8 cellular contexts compared by ENCODE assay signal in the genomic region with DNA sequence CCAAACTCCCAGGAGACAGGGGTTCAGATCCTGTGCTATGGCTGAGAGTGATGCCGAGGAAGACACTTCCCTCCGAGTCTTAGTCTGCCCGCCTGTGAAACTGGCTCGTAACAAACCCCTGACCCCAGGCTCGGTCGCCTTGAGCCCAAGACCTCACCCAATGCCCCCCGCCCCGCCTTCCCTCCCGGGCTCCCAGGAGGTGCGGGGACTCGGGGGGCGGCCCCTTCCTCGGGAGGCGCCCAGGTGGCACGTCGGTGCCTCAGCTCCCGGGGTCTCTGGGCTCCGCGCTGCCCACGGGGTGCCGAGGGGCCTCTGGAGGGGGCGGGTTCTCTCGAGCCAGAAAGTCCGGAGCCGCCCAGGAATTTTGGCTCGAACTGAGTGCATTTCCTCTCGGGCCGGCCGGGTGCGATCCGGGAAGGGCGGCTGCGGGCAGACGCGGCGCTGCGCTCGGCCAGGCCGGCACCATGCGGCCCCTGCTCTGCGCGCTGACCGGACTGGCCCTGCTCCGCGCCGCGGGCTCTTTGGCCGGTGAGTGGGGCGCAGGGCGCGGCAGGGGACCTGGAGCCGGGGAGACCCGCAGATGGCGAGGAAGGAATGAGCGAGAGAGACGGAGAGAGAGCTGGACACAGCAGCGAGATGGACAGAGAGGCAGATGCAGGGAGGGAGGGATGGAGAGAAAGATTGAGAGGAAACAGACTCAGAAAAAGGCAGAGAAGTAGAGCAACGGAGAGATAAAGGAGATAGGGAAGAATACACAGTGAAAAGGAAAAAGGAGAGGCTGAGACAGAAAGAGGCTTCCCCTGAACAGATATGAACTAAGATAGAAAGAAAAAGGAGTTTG. TPM values are rescaled to one million over a fixed set of nuclear protein-coding genes. Genes with fewer than 3 reads are reported as not detected.
A peak's percentile ranks its signal among the peaks of the same experiment; 100 is the strongest.
DNase-seq lines count a peak whose midpoint lies in the region; ATAC-seq and TF ChIP-seq lines count a peak whose summit lies in the region.

A gene with protein sequence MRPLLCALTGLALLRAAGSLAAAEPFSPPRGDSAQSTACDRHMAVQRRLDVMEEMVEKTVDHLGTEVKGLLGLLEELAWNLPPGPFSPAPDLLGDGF (plus strand): TSS at position 432 of the 841 bp plus-strand sequence. CDS start 33 bp downstream, at position 465.

- H3K36me3 Mint-ChIP-seq in nephron (ENCODE audit: low read depth): no peaks in the 10 kb centered on the region
- no peaks in the 10 kb centered on the region for H3K36me3 Mint-ChIP-seq in activated naive CD4-positive, alpha-beta T cell treated with anti-CD3 and anti-CD28 coated beads for 36 hours (ENCODE audit: low read depth)

- intact Hi-C loops in activated naive CD4-positive, alpha-beta T cell treated with anti-CD3 and anti-CD28 coated beads for 36 hours (cut with micrococcal nuclease): no loop called here

- peak within 1 kb of the TSS; percentile 75 for H2AFZ ChIP-seq in ACC112 (ENCODE audit: low read length, unreplicated experiment)

- peak within 1 kb of the TSS; percentile 49 for H3K27ac ChIP-seq in ACC112 (ENCODE audit: low read depth, low read length)
- no peak within 1 kb of the TSS for H3K27ac ChIP-seq in SJSA1

- CTCF ChIA-PET in activated naive CD4-positive, alpha-beta T cell treated with anti-CD3 and anti-CD28 coated beads for 36 hours (lab: Charles Lee): interaction anchor here (0.9 to 1.3 kb wide), 2 partner anchors 12 to 90 kb away, joined by 3 to 5 read pairs; no protein-coding TSS in a partner anchor

- H3K36me3 ChIP-seq in ACC112 (ENCODE audit: insufficient read depth, low read length) (no peaks in the 10 kb centered on the region), SJSA1 (no peaks in the 10 kb centered on the region)

- TF ChIP-seq CTCF in fibroblast of villous mesenchyme (IDR thresholded peaks at IDR 0.05; ENCODE audit: insufficient read depth, low read depth, low read length) (no peak), nephron (IDR thresholded peaks at IDR 0.05; ENCODE audit: unreplicated experiment in 3 of 3) (no peak)

- H3K9me3 ChIP-seq in SJSA1 (replicated peaks): no peaks in the 10 kb centered on the region

- H3K27me3 ChIP-seq in ACC112 (ENCODE audit: insufficient read depth, low read length) (no peaks in the 10 kb centered on the region), SJSA1 (replicated peaks) (peaks cover 14% of the 10 kb centered on the region)

- peaks cover 5% of the 10 kb centered on the region for H3K79me2 ChIP-seq in ACC112 (ENCODE audit: control insufficient read depth, insufficient read depth, low read length, unreplicated experiment)

- H3K4me1 Mint-ChIP-seq in nephron: peaks cover 30% of the 10 kb centered on the region
- peaks cover 4% of the 10 kb centered on the region for H3K4me1 Mint-ChIP-seq in activated naive CD4-positive, alpha-beta T cell treated with anti-CD3 and anti-CD28 coated beads for 36 hours (ENCODE audit: low read depth)

- H3K4me1 ChIP-seq in ACC112 (ENCODE audit: control insufficient read depth, insufficient read depth, low read length, unreplicated experiment): peaks cover 32% of the 10 kb centered on the region
- H3K4me1 ChIP-seq in SJSA1 (replicated peaks): peaks cover 21% of the 10 kb centered on the region

- H3K4me3 ChIP-seq in ACC112 (ENCODE audit: low read depth, low read length) (peak within 1 kb of the TSS; percentile 83), SJSA1 (peak within 1 kb of the TSS; percentile 10; the same call in 1 of the 2 replicates), fibroblast of villous mesenchyme (ENCODE audit: low read depth, low read length) (peak within 1 kb of the TSS; percentile 56)

- DNase-seq in SJSA1 (ENCODE audit: low read depth in 1 of 2, low spot score in 2 of 2): no peak
- DNase-seq in fibroblast of villous mesenchyme (ENCODE audit: low read depth): no peak
- no peak for DNase-seq in NCI-H1436 (lab: John Stamatoyannopoulos, UW)
- no peak for DNase-seq in activated naive CD4-positive, alpha-beta T cell treated with anti-CD3 and anti-CD28 coated beads for 36 hours
- DNase-seq in amniotic stem cell (lab: John Stamatoyannopoulos, UW): no peak

- H3K4me3 Mint-ChIP-seq in nephron: peak within 1 kb of the TSS; percentile 79 to 89 (median 85)
- H3K4me3 Mint-ChIP-seq in activated naive CD4-positive, alpha-beta T cell treated with anti-CD3 and anti-CD28 coated beads for 36 hours: no peak within 1 kb of the TSS

- H3K27me3 Mint-ChIP-seq in nephron (ENCODE audit: low read depth): peaks cover 31% of the 10 kb centered on the region
- peaks cover 29% of the 10 kb centered on the region for H3K27me3 Mint-ChIP-seq in activated naive CD4-positive, alpha-beta T cell treated with anti-CD3 and anti-CD28 coated beads for 36 hours (ENCODE audit: low read depth)

- no peak for ATAC-seq in HG03025 (IDR thresholded peaks at IDR 0.05; ENCODE audit: low FRiP score, unreplicated experiment)

- peak within 1 kb of the TSS; percentile 52 to 95 (median 84) for H3K27ac Mint-ChIP-seq in nephron
- no peak within 1 kb of the TSS for H3K27ac Mint-ChIP-seq in activated naive CD4-positive, alpha-beta T cell treated with anti-CD3 and anti-CD28 coated beads for 36 hours

- no peaks in the 10 kb centered on the region for H3K9me3 Mint-ChIP-seq in nephron
- H3K9me3 Mint-ChIP-seq in activated naive CD4-positive, alpha-beta T cell treated with anti-CD3 and anti-CD28 coated beads for 36 hours: no peaks in the 10 kb centered on the region

RNA-seq across cellular contexts. Expression of the gene that starts here (rescaled TPM):
- not detected in 2 replicates for total RNA-seq in SJSA1 (2014; rRNA removed; shearing (Covaris generic))
- 0.43 and 0.64 TPM in 2 replicates for total RNA-seq in fibroblast of villous mesenchyme
- total RNA-seq in activated naive CD4-positive, alpha-beta T cell treated with anti-CD3 and anti-CD28 coated beads for 36 hours: not detected

Comparison
In these comparisons a context has a peak if more than half of its experiments do, and no peak if none do; other contexts are left out.
1. H3K4me3 ChIP-seq: peak in every context shown above with its lines; median percentile 83 in ACC112; 56 in fibroblast of villous mesenchyme; 10 in SJSA1.